Comparison of ENCODE assay signal across 9 cellular contexts in genomic region chr12:129790930-129791329, GRCh38.
"Had no signal": no experiment of that assay in that cellular context is flagged by ENCODE, and none has a peak within 500 bp of the region (broad histone marks: within the 10 kb centered on the region; RNA-seq: fewer than 3 reads in every experiment).

No MANE protein-coding gene starts in this region.

- H3K36me3 ChIP-seq: HAP-1 had no signal

- DNase-seq: H7, HFFc6, IMR-90, KG1 had no signal

- H3K27ac Mint-ChIP-seq: GM23338, HFFc6 had no signal

- H3K4me2 ChIP-seq: GM23338 had no signal

- H3K4me3 ChIP-seq: GM23338, HAP-1, K562 had no signal

- FAIRE-seq: HTR-8/SVneo, K562 had no signal

- H3K4me1 ChIP-seq: HAP-1 had no signal

- H2AFZ ChIP-seq: GM23338 had no signal

- H3K4me1 Mint-ChIP-seq: GM23338 had no signal

- H3K9me3 ChIP-seq: HAP-1 had no signal

- ATAC-seq: GM23338, HCT116 had no signal

- H3K4me3 Mint-ChIP-seq: GM23338, HFFc6 had no signal
